8 cellular contexts compared by ENCODE assay signal in genomic region chr1:203860396-203860951, GRCh38. TPM values are rescaled to one million over a fixed set of nuclear protein-coding genes. Genes with fewer than 3 reads are reported as not detected.
A peak's percentile ranks its signal among the peaks of the same experiment; 100 is the strongest.
DNase-seq lines count a peak whose midpoint lies in the region; ATAC-seq and TF ChIP-seq lines count a peak whose summit lies in the region.

No MANE protein-coding gene starts in this region.

- H3K4me3 Mint-ChIP-seq in activated T-cell treated with anti-CD3 and anti-CD28 coated beads, Interleukin-2, amount 50 U/mL, for 72 hours: peak overlapping the region; percentile 97 to 100

- peaks cover 6 to 30% of the 10 kb centered on the region in 2 donors for H3K36me3 Mint-ChIP-seq in activated T-cell treated with anti-CD3 and anti-CD28 coated beads, Interleukin-2, amount 50 U/mL, for 72 hours (ENCODE audit: insufficient read depth in 2 of 2)

- H3K4me2 ChIP-seq in SU-DHL-6 (ENCODE audit: low read depth, low read length, poor library complexity, severe bottlenecking) (peak overlapping the region; percentile 38), fibroblast of lung (ENCODE audit: extremely low read depth, insufficient read depth, low read length) (peak overlapping the region; percentile 49)

- H3K9me2 ChIP-seq in SU-DHL-6 (replicated peaks; ENCODE audit: insufficient read depth, low read length): no peaks in the 10 kb centered on the region

- peaks cover 42% of the 10 kb centered on the region for H3K4me1 Mint-ChIP-seq in activated T-cell treated with anti-CD3 and anti-CD28 coated beads, Interleukin-2, amount 50 U/mL, for 72 hours (ENCODE audit: low read depth)

- no peaks in the 10 kb centered on the region for H3K27me3 Mint-ChIP-seq in activated T-cell treated with anti-CD3 and anti-CD28 coated beads, Interleukin-2, amount 50 U/mL, for 72 hours (ENCODE audit: low read depth)

- no peak for TF ChIP-seq POLR2A in sigmoid colon (IDR thresholded peaks at IDR 0.05)

- 13 to 69% methylated on average over 13 of the region's 13 CpGs for WGBS in sigmoid colon, 2 donors

- intact Hi-C loops in sigmoid colon (cut with DNase I): loop anchor here (2.0 to 5.0 kb wide), 2 partner anchors 346 to 502 kb away; no protein-coding TSS in a partner anchor

- H3K27me3 ChIP-seq in SU-DHL-6 (ENCODE audit: low read length) (no peaks in the 10 kb centered on the region), fibroblast of lung (ENCODE audit: control insufficient read depth, insufficient read depth, low read length) (no peaks in the 10 kb centered on the region), sigmoid colon (no peaks in the 10 kb centered on the region)

- H3F3A ChIP-seq in SU-DHL-6 (ENCODE audit: insufficient read depth): peaks cover 19% of the 10 kb centered on the region

- H2AFZ ChIP-seq in SU-DHL-6 (ENCODE audit: low read depth, low read length, severe bottlenecking) (peak overlapping the region; percentile 73), fibroblast of lung (ENCODE audit: low read length) (peak overlapping the region; percentile 47)

- TF ChIP-seq CTCF in SU-DHL-6 (IDR thresholded peaks at IDR 0.05; ENCODE audit: insufficient read depth, low read length, poor library complexity, severe bottlenecking) (no peak), fibroblast of lung (conservative IDR thresholded peaks at IDR 0.05 in 1 of 2, IDR thresholded peaks at IDR 0.05 in 1 of 2; ENCODE audit: low read depth in 1 of 2, low read length in 2 of 2) (no peak), sigmoid colon (IDR thresholded peaks at IDR 0.05) (no peak)

- peaks cover 34% of the 10 kb centered on the region for H3K79me2 ChIP-seq in SU-DHL-6 (ENCODE audit: insufficient read depth, low read length)
- peaks cover 22% of the 10 kb centered on the region for H3K79me2 ChIP-seq in fibroblast of lung (ENCODE audit: control insufficient read depth, insufficient read depth, low read length)

- no peaks in the 10 kb centered on the region for H3K9me3 Mint-ChIP-seq in activated T-cell treated with anti-CD3 and anti-CD28 coated beads, Interleukin-2, amount 50 U/mL, for 72 hours

- DNase-seq in activated T-cell treated with anti-CD3 and anti-CD28 coated beads, Interleukin-2, amount 50 U/mL, for 72 hours: no peak
- no peak for DNase-seq in activated T-cell treated with anti-CD3 and anti-CD28 coated beads for 4 hours
- DNase-seq in fibroblast of lung (ENCODE audit: low read depth in 2 of 2): peak; percentile 25 to 72
- DNase-seq in sigmoid colon: no peak

- TF ChIP-seq EP300 in sigmoid colon (IDR thresholded peaks at IDR 0.05): no peak

- no peak overlapping the region for H3K27ac ChIP-seq in SU-DHL-6 (ENCODE audit: low read depth, low read length)
- H3K27ac ChIP-seq in fibroblast of lung (ENCODE audit: insufficient read depth, low read length): peak overlapping the region; percentile 91
- H3K27ac ChIP-seq in sigmoid colon: peak overlapping the region in 3 of 4 donors; percentile 58 to 72 (median 70)

- no peaks in the 10 kb centered on the region for H3K9me3 ChIP-seq in SU-DHL-6 (ENCODE audit: insufficient read depth, low read length)
- H3K9me3 ChIP-seq in fibroblast of lung (ENCODE audit: control insufficient read depth, insufficient read depth, low read depth, low read length): no peaks in the 10 kb centered on the region
- no peaks in the 10 kb centered on the region for H3K9me3 ChIP-seq in sigmoid colon

- H3K4me3 ChIP-seq in SU-DHL-6 (ENCODE audit: insufficient read depth, low read length, poor library complexity, severe bottlenecking): no peak overlapping the region
- H3K4me3 ChIP-seq in fibroblast of lung (replicated peaks in 1 of 4; ENCODE audit: control extremely low read depth in 1 of 4, insufficient read depth in 1 of 4, low read depth in 3 of 4, low read length in 4 of 4): peak overlapping the region in 2 of 4 experiments; percentile 38 to 100
- H3K4me3 ChIP-seq in sigmoid colon: peak overlapping the region; percentile 61 to 92 (median 77)

- ATAC-seq in activated T-cell treated with anti-CD3 and anti-CD28 coated beads, Interleukin-2, amount 50 U/mL, for 72 hours (replicated peaks in 1 of 2): no peak
- ATAC-seq in HG02884 (IDR thresholded peaks at IDR 0.05; ENCODE audit: unreplicated experiment) (no peak), GM19351 (IDR thresholded peaks at IDR 0.05; ENCODE audit: unreplicated experiment) (no peak), GM19463 (IDR thresholded peaks at IDR 0.05; ENCODE audit: unreplicated experiment) (no peak)

- no peaks in the 10 kb centered on the region; the same call in 1 of the 2 replicates for H4K20me1 ChIP-seq in SU-DHL-6 (ENCODE audit: low read depth, low read length)
- no peaks in the 10 kb centered on the region for H4K20me1 ChIP-seq in fibroblast of lung (ENCODE audit: control insufficient read depth, extremely low read depth, insufficient read depth, low read length)

- H3K9ac ChIP-seq in SU-DHL-6 (ENCODE audit: low read length) (no peak overlapping the region; the same call in 1 of the 2 replicates), fibroblast of lung (ENCODE audit: insufficient read depth, low read length) (no peak overlapping the region)

- H3K27ac Mint-ChIP-seq in activated T-cell treated with anti-CD3 and anti-CD28 coated beads, Interleukin-2, amount 50 U/mL, for 72 hours: peak overlapping the region; percentile 97

- H3K4me1 ChIP-seq in fibroblast of lung (ENCODE audit: control insufficient read depth, extremely low read depth, insufficient read depth, low read length): peaks cover 13% of the 10 kb centered on the region
- peaks cover 0 to 29% (median 25%) of the 10 kb centered on the region in 4 donors for H3K4me1 ChIP-seq in sigmoid colon

- H3K36me3 ChIP-seq in SU-DHL-6 (ENCODE audit: low read length): peaks cover 12% of the 10 kb centered on the region; the same call in 1 of the 2 replicates
- peaks cover 2% of the 10 kb centered on the region for H3K36me3 ChIP-seq in fibroblast of lung (ENCODE audit: control insufficient read depth, insufficient read depth, low read length)
- H3K36me3 ChIP-seq in sigmoid colon: peaks cover 4 to 34% (median 13%) of the 10 kb centered on the region in 4 donors

RNA-seq across cellular contexts. Expression of gene SNRPE, which starts 0.9 kb away (rescaled TPM):
- 100 to 1,000 TPM; 158 to 160 TPM for total RNA-seq in activated T-cell treated with anti-CD3 and anti-CD28 coated beads, Interleukin-2, amount 50 U/mL, for 72 hours
- 30.2 and 46.2 TPM in 2 replicates for total RNA-seq in fibroblast of lung
- 246 and 366 TPM in 2 replicates for polyA plus RNA-seq in fibroblast of lung
- 197 and 261 TPM in 2 replicates for polyA plus RNA-seq in fibroblast of lung (2012)
- polyA minus RNA-seq in fibroblast of lung (ENCODE audit: low replicate concordance): 1.0 and 3.1 TPM in 2 replicates
- total RNA-seq in sigmoid colon: 10 to 100 TPM; 23.1 to 66.0 (median 43.4) TPM
- 100 to 1,000 TPM in 2 of 3 donors, 10 to 100 TPM in 1; 93.9 to 140 (median 121) TPM for polyA plus RNA-seq in sigmoid colon

Comparison
In these comparisons a context has a peak if more than half of its experiments do, and no peak if none do; other contexts are left out.
1. DNase-seq: peak in fibroblast of lung (2 of 2); none in activated T-cell treated with anti-CD3 and anti-CD28 coated beads, Interleukin-2, amount 50 U/mL, for 72 hours (0 of 2), activated T-cell treated with anti-CD3 and anti-CD28 coated beads for 4 hours (single experiment) and sigmoid colon (single experiment).